In genomic region chr17:51120739-51121619, GRCh38 we compare ENCODE assay signal across 8 cellular contexts. TPM values are rescaled to one million over a fixed set of nuclear protein-coding genes. Genes with fewer than 3 reads are reported as not detected.
DNase-seq lines count a peak whose midpoint lies in the region; ATAC-seq and TF ChIP-seq lines count a peak whose summit lies in the region.

Gene SPAG9, minus strand, starts transcription at chr17:51120868. Its CDS starts 212 bp downstream, at chr17:51120656.

- no peaks in the 10 kb centered on the region for H3K36me3 ChIP-seq in cardiac muscle cell
- no peaks in the 10 kb centered on the region for H3K36me3 ChIP-seq in trophoblast cell (ENCODE audit: control insufficient read depth in 1 of 2, insufficient read depth in 2 of 2, low read length in 2 of 2)
- H3K36me3 ChIP-seq in tibial nerve: no peaks in the 10 kb centered on the region

- TF ChIP-seq EP300 in tibial nerve (IDR thresholded peaks at IDR 0.05): peak; percentile 62 to 94

- H3K4me3 ChIP-seq in cardiac muscle cell: peak within 1 kb of the TSS; percentile 97
- peak within 1 kb of the TSS; percentile 95 for H3K4me3 ChIP-seq in trophoblast cell (ENCODE audit: low read depth, low read length)
- H3K4me3 ChIP-seq in tibial nerve: peak within 1 kb of the TSS; percentile 69 to 100 (median 99)

- peak within 1 kb of the TSS; percentile 96 for H3K27ac Mint-ChIP-seq in activated naive CD8-positive, alpha-beta T cell treated with anti-CD3 and anti-CD28 coated beads, Interleukin-2, amount 50 U/mL, for 24 hours

- peak within 1 kb of the TSS; percentile 87 for H3K18ac ChIP-seq in trophoblast cell (ENCODE audit: low read length)

- H3K14ac ChIP-seq in trophoblast cell (ENCODE audit: low read length): peak within 1 kb of the TSS; percentile 85

- H3K4ac ChIP-seq in trophoblast cell (ENCODE audit: low read depth, low read length): peak within 1 kb of the TSS; percentile 71

- peak; percentile 78 for ATAC-seq in HG02678 (IDR thresholded peaks at IDR 0.05; ENCODE audit: unreplicated experiment)
- ATAC-seq in activated naive CD8-positive, alpha-beta T cell treated with anti-CD3 and anti-CD28 coated beads, Interleukin-2, amount 50 U/mL, for 24 hours: peak; percentile 69

- peak within 1 kb of the TSS; percentile 92 for H3K4me3 Mint-ChIP-seq in activated naive CD8-positive, alpha-beta T cell treated with anti-CD3 and anti-CD28 coated beads, Interleukin-2, amount 50 U/mL, for 24 hours

- H3K23ac ChIP-seq in trophoblast cell (ENCODE audit: low read length): no peak within 1 kb of the TSS

- TF ChIP-seq CTCF in cardiac muscle cell (IDR thresholded peaks at IDR 0.05; ENCODE audit: low read depth, low read length) (no peak), tibial nerve (IDR thresholded peaks at IDR 0.05) (peak in 1 of 5 experiments; percentile 41)

- WGBS in trophoblast cell (ENCODE audit: extremely low coverage, insufficient coverage, insufficient read length): no CpG with 5 or more reads among the region's 68 CpGs
- WGBS in tibial nerve, 2 donors: 0 to 1% methylated on average over 16 to 58 of the region's 68 CpGs

- peaks cover 15% of the 10 kb centered on the region for H3K79me1 ChIP-seq in trophoblast cell (ENCODE audit: low read length)

- H2AFZ ChIP-seq in trophoblast cell (ENCODE audit: insufficient read depth, low read length, poor library complexity): peak within 1 kb of the TSS; percentile 39

- H3K27me3 Mint-ChIP-seq in activated naive CD8-positive, alpha-beta T cell treated with anti-CD3 and anti-CD28 coated beads, Interleukin-2, amount 50 U/mL, for 24 hours: no peaks in the 10 kb centered on the region

- peak within 1 kb of the TSS; percentile 77 for H4K91ac ChIP-seq in trophoblast cell (ENCODE audit: low read depth, low read length)

- peak within 1 kb of the TSS; percentile 98 for H3K27ac ChIP-seq in cardiac muscle cell
- H3K27ac ChIP-seq in trophoblast cell (ENCODE audit: low read depth, low read length): peak within 1 kb of the TSS; percentile 90
- H3K27ac ChIP-seq in tibial nerve: peak within 1 kb of the TSS; percentile 99 to 100 (median 99)

- no peaks in the 10 kb centered on the region for H3K27me3 ChIP-seq in cardiac muscle cell
- H3K27me3 ChIP-seq in trophoblast cell (ENCODE audit: insufficient read depth, low read length): no peaks in the 10 kb centered on the region
- H3K27me3 ChIP-seq in tibial nerve: no peaks in the 10 kb centered on the region

- peak within 1 kb of the TSS; percentile 87 for H4K8ac ChIP-seq in trophoblast cell (ENCODE audit: low read depth, low read length)

- peaks cover 17% of the 10 kb centered on the region for H3K79me2 ChIP-seq in trophoblast cell (ENCODE audit: control insufficient read depth, insufficient read depth, low read length, poor library complexity)

- H2BK5ac ChIP-seq in trophoblast cell (ENCODE audit: low read depth, low read length, poor library complexity): peak within 1 kb of the TSS; percentile 92

- no peaks in the 10 kb centered on the region for H3K9me3 Mint-ChIP-seq in activated naive CD8-positive, alpha-beta T cell treated with anti-CD3 and anti-CD28 coated beads, Interleukin-2, amount 50 U/mL, for 24 hours

- H4K12ac ChIP-seq in trophoblast cell (ENCODE audit: low read depth, low read length): peak within 1 kb of the TSS; percentile 70

- H2BK120ac ChIP-seq in trophoblast cell (ENCODE audit: insufficient read depth, low read length, poor library complexity): peak within 1 kb of the TSS; percentile 89

- no peak within 1 kb of the TSS for H2AK5ac ChIP-seq in trophoblast cell (ENCODE audit: low read length)

- H3K36me3 Mint-ChIP-seq in activated naive CD8-positive, alpha-beta T cell treated with anti-CD3 and anti-CD28 coated beads, Interleukin-2, amount 50 U/mL, for 24 hours (ENCODE audit: low read depth): peaks cover 1% of the 10 kb centered on the region

- H3K9me3 ChIP-seq in cardiac muscle cell (ENCODE audit: low read depth): no peaks in the 10 kb centered on the region
- H3K9me3 ChIP-seq in trophoblast cell (ENCODE audit: insufficient read depth, low read depth, low read length): no peaks in the 10 kb centered on the region
- H3K9me3 ChIP-seq in tibial nerve: no peaks in the 10 kb centered on the region

- peak; percentile 76 for TF ChIP-seq POLR2A in GM10847 (IDR thresholded peaks at IDR 0.05; ENCODE audit: extremely low read depth, insufficient read length)
- TF ChIP-seq POLR2A in tibial nerve (IDR thresholded peaks at IDR 0.05): peak; percentile 85 to 90

- peak within 1 kb of the TSS; percentile 27 for H2BK12ac ChIP-seq in trophoblast cell (ENCODE audit: low read length)

- peak; percentile 95 to 96 (median 96) for DNase-seq in NCI-H1417 (lab: John Stamatoyannopoulos, UW)
- peak; percentile 94 for DNase-seq in SW480 (ENCODE audit: low spot score)
- DNase-seq in activated naive CD8-positive, alpha-beta T cell treated with anti-CD3 and anti-CD28 coated beads, Interleukin-2, amount 50 U/mL, for 24 hours: peak; percentile 96
- peak; percentile 98 for DNase-seq in cardiac muscle cell (ENCODE audit: low read depth in 1 of 2, low spot score in 1 of 2)
- DNase-seq in trophoblast cell: peak; percentile 97 to 98
- DNase-seq in tibial nerve (ENCODE audit: low spot score in 2 of 2): peak; percentile 93 to 94

- peaks cover 60% of the 10 kb centered on the region for H3K4me1 Mint-ChIP-seq in activated naive CD8-positive, alpha-beta T cell treated with anti-CD3 and anti-CD28 coated beads, Interleukin-2, amount 50 U/mL, for 24 hours

- peak within 1 kb of the TSS; percentile 77 for H3K4me2 ChIP-seq in trophoblast cell (ENCODE audit: low read length)

- peaks cover 9% of the 10 kb centered on the region for H3K4me1 ChIP-seq in cardiac muscle cell (ENCODE audit: low read depth)
- H3K4me1 ChIP-seq in trophoblast cell (ENCODE audit: control insufficient read depth in 1 of 2, insufficient read depth in 2 of 2, low read length in 2 of 2): peaks cover 3 to 12% of the 10 kb centered on the region in 2 experiments
- peaks cover 0 to 48% (median 26%) of the 10 kb centered on the region in 4 donors for H3K4me1 ChIP-seq in tibial nerve

- peak within 1 kb of the TSS; percentile 76 for H3K9ac ChIP-seq in trophoblast cell (ENCODE audit: low read length)

RNA-seq across cellular contexts. Expression of gene SPAG9, which starts in this region (rescaled TPM):
- total RNA-seq in cardiac muscle cell: 24.5 and 66.2 TPM in 2 replicates
- 12.1 and 28.6 TPM in 2 replicates for polyA plus RNA-seq in cardiac muscle cell
- 77.3 and 82.1 TPM in 2 replicates for polyA plus RNA-seq in trophoblast cell (2013)
- 100 to 1,000 TPM; 145 to 199 (median 165) TPM for total RNA-seq in tibial nerve

Comparison
In these comparisons a context has a peak if more than half of its experiments do, and no peak if none do; other contexts are left out.
1. Peak in every context shown above with its lines: DNase-seq, ATAC-seq, H3K4me3 ChIP-seq and H3K27ac ChIP-seq.